17 cellular contexts compared by ENCODE assay signal in the genomic region with DNA sequence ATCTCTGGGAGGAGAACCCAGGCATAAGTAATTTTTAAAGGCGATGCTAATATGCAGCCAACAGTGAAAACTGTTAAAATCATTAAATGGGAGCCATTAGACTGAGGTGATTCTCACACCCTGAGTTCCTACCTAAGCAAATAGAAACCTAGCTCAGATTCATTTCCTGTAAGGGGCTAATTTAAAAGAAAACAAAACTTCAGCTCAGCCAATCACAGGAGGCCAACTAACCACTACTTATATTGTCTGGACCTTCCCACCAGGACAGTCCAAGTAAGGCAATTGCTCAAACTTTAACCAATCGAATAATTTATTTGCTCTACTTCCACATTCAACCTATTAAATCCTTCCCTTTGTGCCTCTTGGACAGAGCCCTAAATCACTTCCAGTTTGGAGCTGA.
DNase-seq lines count a peak whose midpoint lies in the region; ATAC-seq and TF ChIP-seq lines count a peak whose summit lies in the region.
"Had no signal": no experiment of that assay in that cellular context is flagged by ENCODE, and none has a peak within 500 bp of the region (broad histone marks: within the 10 kb centered on the region; RNA-seq: fewer than 3 reads in every experiment).

No MANE protein-coding gene starts in this region.

- no peak overlapping the region for H3K4me2 ChIP-seq in OCI-LY7 (ENCODE audit: low read length)
- H3K4me2 ChIP-seq: A549 had no signal

- peaks cover 5% of the 10 kb centered on the region for H3K9me3 Mint-ChIP-seq in activated CD4-positive, alpha-beta T cell treated with anti-CD3 and anti-CD28 coated beads, Interleukin-2, amount 10 ng/mL, durations not matched to agents 7 days and 5 days
- H3K9me3 Mint-ChIP-seq: activated naive CD4-positive, alpha-beta T cell treated with anti-CD3 and anti-CD28 coated beads for 36 hours had no signal

- no peaks in the 10 kb centered on the region for H3K9me2 ChIP-seq in OCI-LY7 (ENCODE audit: insufficient read depth, low read length)

- BruUV-seq in OCI-LY7 (replicated peaks; lab: Mats Ljungman, UMichigan): no TSS peak

- H3K4me3 Mint-ChIP-seq in activated CD4-positive, alpha-beta T cell treated with anti-CD3 and anti-CD28 coated beads, Interleukin-2, amount 10 ng/mL, durations not matched to agents 7 days and 5 days: no peak overlapping the region
- H3K4me3 Mint-ChIP-seq: activated naive CD4-positive, alpha-beta T cell treated with anti-CD3 and anti-CD28 coated beads for 36 hours had no signal

- no peak for DNase-seq in activated CD4-positive, alpha-beta T cell treated with anti-CD3 and anti-CD28 coated beads, Interleukin-2, amount 10 ng/mL, durations not matched to agents 7 days and 5 days
- DNase-seq in activated CD4-positive, alpha-beta T cell treated with anti-CD3 and anti-CD28 coated beads, Interleukin-2, amount 50 U/mL, for 4 hours: no peak
- DNase-seq in H4 (ENCODE audit: low spot score) (peak; percentile 46), kidney tubule cell (ENCODE audit: low spot score) (peak; percentile 6), DMS79 (lab: John Stamatoyannopoulos, UW) (no peak), AG20443 (ENCODE audit: low spot score) (no peak), OCI-LY7 (ENCODE audit: low spot score) (no peak)
- DNase-seq: activated naive CD4-positive, alpha-beta T cell treated with anti-CD3 and anti-CD28 coated beads for 36 hours; caudate nucleus; GM23248; NCI-H2227 treated with DMSO at 0.1 percent for 48 hours; ovary; small intestine; substantia nigra had no signal

- H3K36me3 ChIP-seq in OCI-LY7 (ENCODE audit: insufficient read depth, low read length): no peaks in the 10 kb centered on the region
- H3K36me3 ChIP-seq: ovary had no signal

- peak overlapping the region; percentile 61 for H3K27ac Mint-ChIP-seq in activated CD4-positive, alpha-beta T cell treated with anti-CD3 and anti-CD28 coated beads, Interleukin-2, amount 10 ng/mL, durations not matched to agents 7 days and 5 days
- H3K27ac Mint-ChIP-seq: activated naive CD4-positive, alpha-beta T cell treated with anti-CD3 and anti-CD28 coated beads for 36 hours had no signal

- peaks cover 11% of the 10 kb centered on the region for H3K4me1 Mint-ChIP-seq in activated CD4-positive, alpha-beta T cell treated with anti-CD3 and anti-CD28 coated beads, Interleukin-2, amount 10 ng/mL, durations not matched to agents 7 days and 5 days

- peak; percentile 48 for ATAC-seq in HG03460 (IDR thresholded peaks at IDR 0.05; ENCODE audit: unreplicated experiment)
- ATAC-seq: A549 had no signal

- no peaks in the 10 kb centered on the region for H3K79me2 ChIP-seq in OCI-LY7 (ENCODE audit: insufficient read depth, low read depth, low read length)

- no peak for TF ChIP-seq CTCF in OCI-LY7 (conservative IDR thresholded peaks at IDR 0.05; ENCODE audit: low read length)

- CTCF ChIA-PET in activated CD4-positive, alpha-beta T cell treated with anti-CD3 and anti-CD28 coated beads, Interleukin-2, amount 10 ng/mL, durations not matched to agents 7 days and 5 days (lab: Charles Lee): no interaction called here
- CTCF ChIA-PET in OCI-LY7 (lab: Charles Lee; ENCODE audit: unreplicated experiment): no interaction called here

- H4K20me1 ChIP-seq in OCI-LY7 (ENCODE audit: insufficient read depth, low read length): no peaks in the 10 kb centered on the region

- H2AFZ ChIP-seq in OCI-LY7 (ENCODE audit: low read length): no peak overlapping the region
- H2AFZ ChIP-seq: GM23248 had no signal

- no peaks in the 10 kb centered on the region for H3K27me3 Mint-ChIP-seq in activated CD4-positive, alpha-beta T cell treated with anti-CD3 and anti-CD28 coated beads, Interleukin-2, amount 10 ng/mL, durations not matched to agents 7 days and 5 days

- no peaks in the 10 kb centered on the region for H3K36me3 Mint-ChIP-seq in activated CD4-positive, alpha-beta T cell treated with anti-CD3 and anti-CD28 coated beads, Interleukin-2, amount 10 ng/mL, durations not matched to agents 7 days and 5 days (ENCODE audit: low read depth)

- no peaks in the 10 kb centered on the region for H3K4me1 ChIP-seq in OCI-LY7 (ENCODE audit: insufficient read depth, low read length, poor library complexity, severe bottlenecking)
- H3K4me1 ChIP-seq: A549 had no signal

- no peaks in the 10 kb centered on the region for H3K9me3 ChIP-seq in OCI-LY7 (ENCODE audit: low read length)
- H3K9me3 ChIP-seq: A549, ovary had no signal

- H3K27ac ChIP-seq in OCI-LY7 (ENCODE audit: low read depth, low read length, poor library complexity, severe bottlenecking): no peak overlapping the region
- H3K27ac ChIP-seq: A549, GM23248, ovary, VCaP had no signal

- POLR2A ChIA-PET in activated CD4-positive, alpha-beta T cell treated with anti-CD3 and anti-CD28 coated beads, Interleukin-2, amount 10 ng/mL, durations not matched to agents 7 days and 5 days (lab: Charles Lee): no interaction called here
- POLR2A ChIA-PET in OCI-LY7 (lab: Charles Lee): no interaction called here

- no peak overlapping the region for H3K4me3 ChIP-seq in OCI-LY7 (ENCODE audit: low read depth, low read length, poor library complexity, severe bottlenecking)
- H3K4me3 ChIP-seq: A549, GM23248, ovary had no signal

- intact Hi-C loops in OCI-LY7 (cut with micrococcal nuclease; ENCODE audit: unreplicated experiment): no loop called here

Comparison
In these comparisons a context has a peak if more than half of its experiments do, and no peak if none do; other contexts are left out.
1. DNase-seq: peak in H4 (single experiment) and kidney tubule cell (single experiment); none in activated CD4-positive, alpha-beta T cell treated with anti-CD3 and anti-CD28 coated beads, Interleukin-2, amount 10 ng/mL, durations not matched to agents 7 days and 5 days (single experiment), activated CD4-positive, alpha-beta T cell treated with anti-CD3 and anti-CD28 coated beads, Interleukin-2, amount 50 U/mL, for 4 hours (0 of 2), DMS79 (single experiment), AG20443 (single experiment) and OCI-LY7 (single experiment).